20 cellular contexts compared by ENCODE assay signal in the genomic region with DNA sequence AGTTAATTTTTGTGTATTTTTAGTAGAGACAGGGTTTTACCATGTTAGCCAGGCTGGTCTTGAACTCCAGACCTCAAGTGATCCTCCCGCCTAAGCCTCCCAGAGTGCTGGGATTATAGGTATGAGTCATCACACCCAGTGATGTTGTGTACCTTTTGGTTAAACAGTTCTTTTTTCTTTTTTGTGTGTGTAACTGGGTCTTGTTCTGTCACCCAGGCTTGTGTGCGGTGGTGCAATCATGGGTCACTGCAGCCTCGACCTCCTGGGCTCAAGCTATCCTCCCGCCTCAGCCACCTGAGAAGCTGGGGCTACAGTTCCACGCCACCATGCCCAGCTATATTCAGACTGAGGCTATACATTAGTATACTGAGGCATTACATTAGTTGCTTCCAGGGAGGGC. TPM values are rescaled to one million over a fixed set of nuclear protein-coding genes. Genes with fewer than 3 reads are reported as not detected.
DNase-seq lines count a peak whose midpoint lies in the region; ATAC-seq, FAIRE-seq and TF ChIP-seq lines count a peak whose summit lies in the region.
"Had no signal": no experiment of that assay in that cellular context is flagged by ENCODE, and none has a peak within 500 bp of the region (broad histone marks: within the 10 kb centered on the region; RNA-seq: fewer than 3 reads in every experiment).

No MANE protein-coding gene starts in this region.

- 81% methylated on average over 5 of the region's 5 CpGs for WGBS in A549 (ENCODE audit: missing lambda C conversion rate)

- H3K27ac ChIP-seq in A549 (no peak overlapping the region), HEK293 (ENCODE audit: extremely low read depth, low read depth, low read length) (no peak overlapping the region), PC-3 (ENCODE audit: low read length) (no peak overlapping the region)
- H3K27ac ChIP-seq in CD8-positive, alpha-beta memory T cell (ENCODE audit: low read depth, low read length) = no peak overlapping the region
- H3K27ac ChIP-seq: Peyer's patch had no signal

- H3K4me3 Mint-ChIP-seq in CD8-positive, alpha-beta memory T cell = no peak overlapping the region
- H3K4me3 Mint-ChIP-seq: CD14-positive monocyte, H9 had no signal

- CTCF ChIA-PET in A549 (lab: Yijun Ruan, JAX) (interaction anchor here (0.7 to 1.6 kb wide), 6 partner anchors 9 to 49 kb away, joined by 3 to 8 read pairs (median 4); no protein-coding TSS in a partner anchor), HEK293 (lab: Yijun Ruan, JAX) (no interaction called here), PC-3 (lab: Charles Lee) (interaction anchor here (0.6 kb wide), 1 partner anchor 9 kb away, joined by 7 read pairs; no protein-coding TSS in a partner anchor)
- CTCF ChIA-PET in CD8-positive, alpha-beta memory T cell (lab: Charles Lee) = interaction anchor here (1.0 to 1.7 kb wide), 3 partner anchors 9 to 84 kb away, joined by 3 to 4 read pairs (median 4); no protein-coding TSS in a partner anchor

- H3K4me1 ChIP-seq in A549 = peaks cover 8% of the 10 kb centered on the region; the same call in 1 of the 3 replicates
- no peaks in the 10 kb centered on the region for H3K4me1 ChIP-seq in HEK293 (ENCODE audit: control insufficient read depth, insufficient read depth, low read length)
- no peaks in the 10 kb centered on the region for H3K4me1 ChIP-seq in PC-3 (ENCODE audit: insufficient read depth, low read length)
- no peaks in the 10 kb centered on the region for H3K4me1 ChIP-seq in CD8-positive, alpha-beta memory T cell (ENCODE audit: insufficient read depth, low read length)
- H3K4me1 ChIP-seq: Peyer's patch had no signal

- H3K27me3 ChIP-seq in PC-3 (ENCODE audit: low read length) = no peaks in the 10 kb centered on the region
- no peaks in the 10 kb centered on the region for H3K27me3 ChIP-seq in CD8-positive, alpha-beta memory T cell (ENCODE audit: insufficient read depth, low read length, poor library complexity, severe bottlenecking)
- H3K27me3 ChIP-seq: Peyer's patch had no signal

- no peak for FAIRE-seq in A549 (lab: Jason Lieb, UNC)

- no peak for TF ChIP-seq POLR2A in A549 (IDR thresholded peaks at IDR 0.05; ENCODE audit: low read length)

- intact Hi-C loops in PC-3 (cut with micrococcal nuclease) = no loop called here

- H3K4me2 ChIP-seq in A549 = no peak overlapping the region
- H3K4me2 ChIP-seq in PC-3 (ENCODE audit: low read length) = no peak overlapping the region

- H3K9me3 Mint-ChIP-seq in CD8-positive, alpha-beta memory T cell = no peaks in the 10 kb centered on the region
- H3K9me3 Mint-ChIP-seq: CD14-positive monocyte, H9 had no signal

- no peaks in the 10 kb centered on the region for H3K79me2 ChIP-seq in PC-3 (ENCODE audit: low read length)

- TF ChIP-seq EP300 in A549 (IDR thresholded peaks at IDR 0.05) = no peak

- DNase-seq in A549 (ENCODE audit: low read depth in 1 of 2, low spot score in 1 of 2) (no peak), PC-3 (no peak), iris pigment epithelial cell (ENCODE audit: low read depth) (peak; percentile 28)
- no peak for DNase-seq in activated CD4-positive, alpha-beta T cell treated with anti-CD3 and anti-CD28 coated beads, Interleukin-2, amount 50 U/mL, for 1 hour
- DNase-seq in CD8-positive, alpha-beta memory T cell = no peak
- DNase-seq: ACHN, AML-193, GDM1, H9, NCI-H1092, NCI-H1436 treated with DMSO at 0.1 percent for 48 hours, NCI-H2029 treated with DMSO at 0.1 percent for 48 hours, NCI-H2171 treated with DMSO at 0.1 percent for 48 hours, NCI-H446 treated with DMSO at 0.1 percent for 48 hours, Peyer's patch, SW 1271 had no signal

- H4K20me1 ChIP-seq in PC-3 (ENCODE audit: low read length) = no peaks in the 10 kb centered on the region

- H3F3A ChIP-seq in PC-3 (ENCODE audit: low read length, unreplicated experiment) = no peaks in the 10 kb centered on the region

- no peaks in the 10 kb centered on the region for H3K27me3 Mint-ChIP-seq in CD8-positive, alpha-beta memory T cell

- POLR2A ChIA-PET in A549 (lab: Yijun Ruan, JAX) (interaction anchor here (0.5 kb wide), 1 partner anchor 199 kb away, joined by 3 read pairs; no protein-coding TSS in a partner anchor), HEK293 (lab: Yijun Ruan, JAX) (no interaction called here), PC-3 (lab: Charles Lee; ENCODE audit: unreplicated experiment) (no interaction called here)
- POLR2A ChIA-PET in CD8-positive, alpha-beta memory T cell (lab: Charles Lee) = no interaction called here

- H3K4me1 Mint-ChIP-seq in CD8-positive, alpha-beta memory T cell = peaks cover 0 to 3% (median 1%) of the 10 kb centered on the region in 3 donors
- H3K4me1 Mint-ChIP-seq: CD14-positive monocyte, H9 had no signal

- no peaks in the 10 kb centered on the region for H3K9me2 ChIP-seq in PC-3 (replicated peaks; ENCODE audit: low read length)

- BruUV-seq in PC-3 (replicated peaks; lab: Mats Ljungman, UMichigan) = no TSS peak

- ATAC-seq in A549 = no peak
- peak; percentile 29; the same call in 1 of the 2 replicates for ATAC-seq in PC-3
- ATAC-seq in HG03039 (IDR thresholded peaks at IDR 0.05; ENCODE audit: unreplicated experiment) = no peak
- ATAC-seq: Right ventricle myocardium inferior had no signal

- H3K36me3 ChIP-seq in HEK293 (ENCODE audit: control insufficient read depth in 2 of 2, insufficient read depth in 1 of 2, low read length in 2 of 2) (peaks cover 0 to 3% of the 10 kb centered on the region in 2 experiments; a peak in 2 of 3 replicates), PC-3 (ENCODE audit: low read depth, low read length) (no peaks in the 10 kb centered on the region)
- peaks cover 14% of the 10 kb centered on the region for H3K36me3 ChIP-seq in CD8-positive, alpha-beta memory T cell (ENCODE audit: insufficient read depth, low read length)

- H3K27ac Mint-ChIP-seq in CD8-positive, alpha-beta memory T cell = peak overlapping the region in 1 of 8 donors; percentile 11
- H3K27ac Mint-ChIP-seq: H9 had no signal

- no peak for TF ChIP-seq RAD21 in A549 (conservative IDR thresholded peaks at IDR 0.05 in 1 of 2, IDR thresholded peaks at IDR 0.05 in 1 of 2)

- no peak for TF ChIP-seq CTCF in A549 (IDR thresholded peaks at IDR 0.05)
- TF ChIP-seq CTCF in HEK293 (tag by site-specific recombination; IDR thresholded peaks at IDR 0.05) = no peak
- TF ChIP-seq CTCF in PC-3 (conservative IDR thresholded peaks at IDR 0.05; ENCODE audit: low read depth, low read length) = no peak

- no peak overlapping the region for H3K9ac ChIP-seq in PC-3 (ENCODE audit: low read length)

- H3K36me3 Mint-ChIP-seq in CD8-positive, alpha-beta memory T cell = peaks cover 0 to 57% (median 2%) of the 10 kb centered on the region in 3 donors

- H3K4me3 ChIP-seq in A549 = no peak overlapping the region
- H3K4me3 ChIP-seq in HEK293 (ENCODE audit: low read depth, low read length) = no peak overlapping the region
- H3K4me3 ChIP-seq in PC-3 (ENCODE audit: low read length) = no peak overlapping the region
- no peak overlapping the region for H3K4me3 ChIP-seq in CD8-positive, alpha-beta memory T cell (ENCODE audit: low read length)
- H3K4me3 ChIP-seq: Peyer's patch had no signal

- H2AFZ ChIP-seq in PC-3 (ENCODE audit: low read length) = no peak overlapping the region

- H3K9me3 ChIP-seq in A549 (no peaks in the 10 kb centered on the region), HEK293 (ENCODE audit: control insufficient read depth, insufficient read depth, low read depth, low read length) (no peaks in the 10 kb centered on the region), PC-3 (ENCODE audit: low read length) (no peaks in the 10 kb centered on the region)
- no peaks in the 10 kb centered on the region for H3K9me3 ChIP-seq in CD8-positive, alpha-beta memory T cell (ENCODE audit: low read length)
- H3K9me3 ChIP-seq: Peyer's patch had no signal

RNA-seq across cellular contexts. Expression of gene GABPB2, which starts 37.8 kb away (rescaled TPM):
- 9.9 and 10.8 TPM in 2 replicates for polyA plus RNA-seq in A549 (2011; rRNA removed)
- 3.9 and 4.6 TPM in 2 replicates for polyA plus RNA-seq in A549 (2012; cell fraction: cytosol; rRNA removed)
- 2.6 and 3.3 TPM in 2 replicates for polyA plus RNA-seq in A549 (2012; cell fraction: nucleus; rRNA removed)
- polyA plus RNA-seq in A549 (2017; fragmentation: RNase III; extraction: RNeasy Plus Mini Kit Qiagen cat#74134 plus additional on column Dnase treatment) = 2.4 to 3.9 TPM (median 3.3 TPM) in 3 replicates
- polyA minus RNA-seq in A549 (2011; rRNA and poly(A)+ RNA removed) = 15.9 and 18.0 TPM in 2 replicates
- 6.4 and 6.9 TPM in 2 replicates for total RNA-seq in PC-3 (2014; rRNA removed)
- 10 to 100 TPM; 19.2 to 19.4 TPM for total RNA-seq in CD8-positive, alpha-beta memory T cell
- 16.0 TPM for polyA plus RNA-seq in CD8-positive, alpha-beta memory T cell

RNA-seq across cellular contexts. Expression of gene SEMA6C, which starts 38.1 kb away (rescaled TPM):
- polyA plus RNA-seq in A549 (2011; rRNA removed) (1.3 and 1.7 TPM in 2 replicates), A549 (2017; fragmentation: RNase III; extraction: RNeasy Plus Mini Kit Qiagen cat#74134 plus additional on column Dnase treatment) (1.5 to 2.5 TPM (median 1.6 TPM) in 3 replicates)
- polyA plus RNA-seq in A549 (2012; cell fraction: cytosol; rRNA removed) = 1.4 and 2.0 TPM in 2 replicates
- 14.6 and 19.5 TPM in 2 replicates for polyA plus RNA-seq in A549 (2012; cell fraction: nucleus; rRNA removed)
- 1.1 and 2.9 TPM in 2 replicates for polyA minus RNA-seq in A549 (2011; rRNA and poly(A)+ RNA removed)
- 2.0 and 2.8 TPM in 2 replicates for total RNA-seq in PC-3 (2014; rRNA removed)
- total RNA-seq in CD8-positive, alpha-beta memory T cell = 1 to 10 TPM; 2.9 to 3.1 TPM
- 1.5 TPM for polyA plus RNA-seq in CD8-positive, alpha-beta memory T cell

RNA-seq across cellular contexts. Expression of gene TNFAIP8L2, which starts 48.1 kb away (rescaled TPM):
- polyA plus RNA-seq in A549 (2011; rRNA removed) (not detected in 2 replicates), A549 (2017; fragmentation: RNase III; extraction: RNeasy Plus Mini Kit Qiagen cat#74134 plus additional on column Dnase treatment) (not detected in 3 replicates)
- polyA plus RNA-seq in A549 (2012; cell fraction: cytosol; rRNA removed) = not detected in 2 replicates
- polyA plus RNA-seq in A549 (2012; cell fraction: nucleus; rRNA removed) = not detected in 2 replicates
- not detected in 2 replicates for polyA minus RNA-seq in A549 (2011; rRNA and poly(A)+ RNA removed)
- not detected in 2 replicates for total RNA-seq in PC-3 (2014; rRNA removed)
- 10 to 100 TPM; 24.6 to 25.5 TPM for total RNA-seq in CD8-positive, alpha-beta memory T cell
- 22.6 TPM for polyA plus RNA-seq in CD8-positive, alpha-beta memory T cell
- total RNA-seq: H9 had no signal

RNA-seq across cellular contexts. Expression of gene MLLT11, which starts 48.1 kb away (rescaled TPM):
- polyA plus RNA-seq in A549 (2011; rRNA removed) (33.7 and 35.3 TPM in 2 replicates), A549 (2017; fragmentation: RNase III; extraction: RNeasy Plus Mini Kit Qiagen cat#74134 plus additional on column Dnase treatment) (26.0 to 28.2 TPM (median 26.5 TPM) in 3 replicates)
- 16.3 and 18.3 TPM in 2 replicates for polyA plus RNA-seq in A549 (2012; cell fraction: cytosol; rRNA removed)
- polyA plus RNA-seq in A549 (2012; cell fraction: nucleus; rRNA removed) = 5.2 and 8.3 TPM in 2 replicates
- polyA minus RNA-seq in A549 (2011; rRNA and poly(A)+ RNA removed) = 9.5 and 11.8 TPM in 2 replicates
- 12.3 and 14.1 TPM in 2 replicates for total RNA-seq in PC-3 (2014; rRNA removed)
- 1 to 10 TPM; 3.3 to 3.9 TPM for total RNA-seq in CD8-positive, alpha-beta memory T cell
- 4.7 TPM for polyA plus RNA-seq in CD8-positive, alpha-beta memory T cell

RNA-seq across cellular contexts. Expression of gene CDC42SE1, which starts 48.9 kb away (rescaled TPM):
- 78.1 and 83.1 TPM in 2 replicates for polyA plus RNA-seq in A549 (2011; rRNA removed)
- polyA plus RNA-seq in A549 (2012; cell fraction: cytosol; rRNA removed) = 26.2 and 30.5 TPM in 2 replicates
- polyA plus RNA-seq in A549 (2012; cell fraction: nucleus; rRNA removed) = 25.4 and 35.1 TPM in 2 replicates
- polyA plus RNA-seq in A549 (2017; fragmentation: RNase III; extraction: RNeasy Plus Mini Kit Qiagen cat#74134 plus additional on column Dnase treatment) = 50.6 to 54.7 TPM (median 52.0 TPM) in 3 replicates
- polyA minus RNA-seq in A549 (2011; rRNA and poly(A)+ RNA removed) = 68.8 and 71.3 TPM in 2 replicates
- 60.8 and 61.4 TPM in 2 replicates for total RNA-seq in PC-3 (2014; rRNA removed)
- total RNA-seq in CD8-positive, alpha-beta memory T cell = 100 to 1,000 TPM; 201 to 213 TPM
- polyA plus RNA-seq in CD8-positive, alpha-beta memory T cell = 104 TPM

Comparison
In these comparisons a context has a peak if more than half of its experiments do, and no peak if none do; other contexts are left out.
1. RNA of gene TNFAIP8L2, which starts 48.1 kb away (total RNA-seq): 24.6 to 25.5 TPM in CD8-positive, alpha-beta memory T cell; not detected in PC-3; every median in the first group is over 10 times any median in the second.